In genomic region chrX:139200346-139200745, GRCh38 we compare ENCODE assay signal across 13 cellular contexts.
DNase-seq lines count a peak whose midpoint lies in the region; ATAC-seq and TF ChIP-seq lines count a peak whose summit lies in the region.
"Had no signal": no experiment of that assay in that cellular context is flagged by ENCODE, and none has a peak within 500 bp of the region (broad histone marks: within the 10 kb centered on the region; RNA-seq: fewer than 3 reads in every experiment).

No MANE protein-coding gene starts in this region.

- no peak overlapping the region for H2AFZ ChIP-seq in PC-9

- no TSS peak for BruUV-seq in PC-9 (replicated peaks; lab: Mats Ljungman, UMichigan)

- no peaks in the 10 kb centered on the region for H3K36me3 ChIP-seq in PC-9 (ENCODE audit: low read depth)
- H3K36me3 ChIP-seq in gastrocnemius medialis, result no peaks in the 10 kb centered on the region

- intact Hi-C loops in PC-9 (cut with micrococcal nuclease; ENCODE audit: unreplicated experiment) (no loop called here), gastrocnemius medialis (cut with DNase I; ENCODE audit: low total_unique reads) (no loop called here)

- peak; percentile 44 for DNase-seq in DMS53 treated with DMSO at 0.1 percent for 48 hours (lab: John Stamatoyannopoulos, UW; ENCODE audit: unreplicated experiment)
- no peak for DNase-seq in PC-9
- DNase-seq in gastrocnemius medialis, result no peak
- no peak for DNase-seq in NCI-H524 treated with DMSO at 0.1 percent for 48 hours (lab: John Stamatoyannopoulos, UW)
- no peak for DNase-seq in activated naive CD4-positive, alpha-beta T cell treated with anti-CD3 and anti-CD28 coated beads, Interleukin-2, amount 10 ng/mL, durations not matched to agents 7 days and 5 days
- DNase-seq in NCI-H226, result no peak
- DNase-seq in stimulated activated CD4-positive, alpha-beta T cell treated with anti-CD3 and anti-CD28 coated beads, Interleukin-4, amount 100 ng/mL, for 4 hours, result no peak
- DNase-seq: Karpas-422, NCI-H1417, NCI-H2171, NCI-H524 had no signal

- H4K20me1 ChIP-seq in PC-9 (ENCODE audit: insufficient read depth), result no peaks in the 10 kb centered on the region

- H3K9me3 Mint-ChIP-seq in activated naive CD4-positive, alpha-beta T cell treated with anti-CD3 and anti-CD28 coated beads, Interleukin-2, amount 10 ng/mL, durations not matched to agents 7 days and 5 days, result no peaks in the 10 kb centered on the region

- no peaks in the 10 kb centered on the region for H3K27me3 ChIP-seq in PC-9 (ENCODE audit: insufficient read depth, low read depth)
- no peaks in the 10 kb centered on the region for H3K27me3 ChIP-seq in gastrocnemius medialis

- TF ChIP-seq CTCF in PC-9 (conservative IDR thresholded peaks at IDR 0.05) (no peak), gastrocnemius medialis (IDR thresholded peaks at IDR 0.05 in 4 of 5, conservative IDR thresholded peaks at IDR 0.05 in 1 of 5) (no peak)

- ATAC-seq in esophagus mucosa (peak; percentile 22), gastrocnemius medialis (no peak)
- ATAC-seq: SK-N-SH treated with all-trans-retinoic acid at 6 μM for 48 hours had no signal

- peak overlapping the region; percentile 45 for H3K4me2 ChIP-seq in PC-9

- no peaks in the 10 kb centered on the region for H3K79me2 ChIP-seq in PC-9 (ENCODE audit: low read depth)

- POLR2A ChIA-PET in PC-9 (lab: Charles Lee; ENCODE audit: unreplicated experiment), result no interaction called here

- H3K4me1 ChIP-seq in PC-9 (replicated peaks; ENCODE audit: insufficient read depth) (peaks cover 28% of the 10 kb centered on the region), gastrocnemius medialis (peaks cover 15 to 21% of the 10 kb centered on the region in 2 donors)

- TF ChIP-seq POLR2A in gastrocnemius medialis (IDR thresholded peaks at IDR 0.05), result no peak

- no peaks in the 10 kb centered on the region for H3K9me3 ChIP-seq in PC-9 (ENCODE audit: insufficient read depth, low read depth)
- H3K9me3 ChIP-seq in gastrocnemius medialis, result no peaks in the 10 kb centered on the region

- peaks cover 7% of the 10 kb centered on the region; the same call in 1 of the 2 replicates for H3F3A ChIP-seq in PC-9 (ENCODE audit: insufficient read depth, low read depth)

- H3K4me1 Mint-ChIP-seq in activated naive CD4-positive, alpha-beta T cell treated with anti-CD3 and anti-CD28 coated beads, Interleukin-2, amount 10 ng/mL, durations not matched to agents 7 days and 5 days, result no peaks in the 10 kb centered on the region

- H3K9me2 ChIP-seq in PC-9 (ENCODE audit: insufficient read depth), result no peaks in the 10 kb centered on the region

- H3K36me3 Mint-ChIP-seq in activated naive CD4-positive, alpha-beta T cell treated with anti-CD3 and anti-CD28 coated beads, Interleukin-2, amount 10 ng/mL, durations not matched to agents 7 days and 5 days, result no peaks in the 10 kb centered on the region

- H3K4me3 ChIP-seq in PC-9 (no peak overlapping the region), gastrocnemius medialis (no peak overlapping the region)

- H3K27ac ChIP-seq in PC-9 (peak overlapping the region; percentile 38; the same call in 1 of the 2 replicates), gastrocnemius medialis (peak overlapping the region; percentile 27 to 56 (median 40))

- no peak overlapping the region for H3K4me3 Mint-ChIP-seq in activated naive CD4-positive, alpha-beta T cell treated with anti-CD3 and anti-CD28 coated beads, Interleukin-2, amount 10 ng/mL, durations not matched to agents 7 days and 5 days

- peaks cover 41% of the 10 kb centered on the region for H3K27me3 Mint-ChIP-seq in activated naive CD4-positive, alpha-beta T cell treated with anti-CD3 and anti-CD28 coated beads, Interleukin-2, amount 10 ng/mL, durations not matched to agents 7 days and 5 days

- in situ Hi-C loops in gastrocnemius medialis (cut with MboI; ENCODE audit: low sequenced_read_pairs in 4 of 4), result no loop called here

- no peak overlapping the region for H3K27ac Mint-ChIP-seq in activated naive CD4-positive, alpha-beta T cell treated with anti-CD3 and anti-CD28 coated beads, Interleukin-2, amount 10 ng/mL, durations not matched to agents 7 days and 5 days

- CTCF ChIA-PET in PC-9 (lab: Charles Lee), result no interaction called here
- CTCF ChIA-PET in activated naive CD4-positive, alpha-beta T cell treated with anti-CD3 and anti-CD28 coated beads, Interleukin-2, amount 10 ng/mL, durations not matched to agents 7 days and 5 days (lab: Charles Lee), result no interaction called here
